In the genomic region with DNA sequence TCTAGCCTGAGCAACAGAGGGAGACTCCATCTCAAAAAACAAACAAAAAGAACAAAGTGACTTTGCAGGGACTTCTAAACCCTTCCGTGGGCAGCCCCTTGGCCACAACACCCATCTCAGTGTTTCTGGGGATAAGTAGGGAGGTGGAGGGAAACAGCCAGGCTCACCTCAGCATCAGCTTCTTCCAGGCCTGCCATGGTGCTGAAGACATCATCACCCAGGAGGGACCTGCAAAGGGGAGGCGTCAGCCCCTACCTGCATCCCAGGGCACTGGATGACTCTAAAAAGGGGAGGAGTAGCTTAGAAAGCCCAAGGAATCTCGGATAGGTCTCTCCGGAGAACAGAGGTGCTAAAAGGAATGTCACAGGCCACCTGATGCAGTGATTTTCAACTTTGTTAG, we compare ENCODE assay signal across 2 cellular contexts.
TF ChIP-seq lines count a peak whose summit lies in the region.

No MANE protein-coding gene starts in this region.

TF ChIP-seq in GM23338, 12 proteins besides CTCF, POLR2A, EP300 and RAD21 (continued from another document):
- TF ChIP-seq, protein P1, sequence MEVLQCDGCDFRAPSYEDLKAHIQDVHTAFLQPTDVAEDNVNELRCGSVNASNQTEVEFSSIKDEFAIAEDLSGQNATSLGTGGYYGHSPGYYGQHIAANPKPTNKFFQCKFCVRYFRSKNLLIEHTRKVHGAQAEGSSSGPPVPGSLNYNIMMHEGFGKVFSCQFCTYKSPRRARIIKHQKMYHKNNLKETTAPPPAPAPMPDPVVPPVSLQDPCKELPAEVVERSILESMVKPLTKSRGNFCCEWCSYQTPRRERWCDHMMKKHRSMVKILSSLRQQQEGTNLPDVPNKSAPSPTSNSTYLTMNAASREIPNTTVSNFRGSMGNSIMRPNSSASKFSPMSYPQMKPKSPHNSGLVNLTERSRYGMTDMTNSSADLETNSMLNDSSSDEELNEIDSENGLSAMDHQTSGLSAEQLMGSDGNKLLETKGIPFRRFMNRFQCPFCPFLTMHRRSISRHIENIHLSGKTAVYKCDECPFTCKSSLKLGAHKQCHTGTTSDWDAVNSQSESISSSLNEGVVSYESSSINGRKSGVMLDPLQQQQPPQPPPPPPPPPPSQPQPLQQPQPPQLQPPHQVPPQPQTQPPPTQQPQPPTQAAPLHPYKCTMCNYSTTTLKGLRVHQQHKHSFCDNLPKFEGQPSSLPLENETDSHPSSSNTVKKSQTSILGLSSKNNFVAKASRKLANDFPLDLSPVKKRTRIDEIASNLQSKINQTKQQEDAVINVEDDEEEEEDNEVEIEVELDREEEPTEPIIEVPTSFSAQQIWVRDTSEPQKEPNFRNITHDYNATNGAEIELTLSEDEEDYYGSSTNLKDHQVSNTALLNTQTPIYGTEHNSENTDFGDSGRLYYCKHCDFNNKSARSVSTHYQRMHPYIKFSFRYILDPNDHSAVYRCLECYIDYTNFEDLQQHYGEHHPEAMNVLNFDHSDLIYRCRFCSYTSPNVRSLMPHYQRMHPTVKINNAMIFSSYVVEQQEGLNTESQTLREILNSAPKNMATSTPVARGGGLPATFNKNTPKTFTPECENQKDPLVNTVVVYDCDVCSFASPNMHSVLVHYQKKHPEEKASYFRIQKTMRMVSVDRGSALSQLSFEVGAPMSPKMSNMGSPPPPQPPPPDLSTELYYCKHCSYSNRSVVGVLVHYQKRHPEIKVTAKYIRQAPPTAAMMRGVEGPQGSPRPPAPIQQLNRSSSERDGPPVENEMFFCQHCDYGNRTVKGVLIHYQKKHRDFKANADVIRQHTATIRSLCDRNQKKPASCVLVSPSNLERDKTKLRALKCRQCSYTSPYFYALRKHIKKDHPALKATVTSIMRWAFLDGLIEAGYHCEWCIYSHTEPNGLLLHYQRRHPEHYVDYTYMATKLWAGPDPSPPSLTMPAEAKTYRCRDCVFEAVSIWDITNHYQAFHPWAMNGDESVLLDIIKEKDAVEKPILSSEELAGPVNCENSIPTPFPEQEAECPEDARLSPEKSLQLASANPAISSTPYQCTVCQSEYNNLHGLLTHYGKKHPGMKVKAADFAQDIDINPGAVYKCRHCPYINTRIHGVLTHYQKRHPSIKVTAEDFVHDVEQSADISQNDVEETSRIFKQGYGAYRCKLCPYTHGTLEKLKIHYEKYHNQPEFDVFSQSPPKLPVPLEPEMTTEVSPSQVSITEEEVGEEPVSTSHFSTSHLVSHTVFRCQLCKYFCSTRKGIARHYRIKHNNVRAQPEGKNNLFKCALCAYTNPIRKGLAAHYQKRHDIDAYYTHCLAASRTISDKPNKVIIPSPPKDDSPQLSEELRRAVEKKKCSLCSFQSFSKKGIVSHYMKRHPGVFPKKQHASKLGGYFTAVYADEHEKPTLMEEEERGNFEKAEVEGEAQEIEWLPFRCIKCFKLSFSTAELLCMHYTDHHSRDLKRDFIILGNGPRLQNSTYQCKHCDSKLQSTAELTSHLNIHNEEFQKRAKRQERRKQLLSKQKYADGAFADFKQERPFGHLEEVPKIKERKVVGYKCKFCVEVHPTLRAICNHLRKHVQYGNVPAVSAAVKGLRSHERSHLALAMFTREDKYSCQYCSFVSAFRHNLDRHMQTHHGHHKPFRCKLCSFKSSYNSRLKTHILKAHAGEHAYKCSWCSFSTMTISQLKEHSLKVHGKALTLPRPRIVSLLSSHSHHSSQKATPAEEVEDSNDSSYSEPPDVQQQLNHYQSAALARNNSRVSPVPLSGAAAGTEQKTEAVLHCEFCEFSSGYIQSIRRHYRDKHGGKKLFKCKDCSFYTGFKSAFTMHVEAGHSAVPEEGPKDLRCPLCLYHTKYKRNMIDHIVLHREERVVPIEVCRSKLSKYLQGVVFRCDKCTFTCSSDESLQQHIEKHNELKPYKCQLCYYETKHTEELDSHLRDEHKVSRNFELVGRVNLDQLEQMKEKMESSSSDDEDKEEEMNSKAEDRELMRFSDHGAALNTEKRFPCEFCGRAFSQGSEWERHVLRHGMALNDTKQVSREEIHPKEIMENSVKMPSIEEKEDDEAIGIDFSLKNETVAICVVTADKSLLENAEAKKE (CRISPR knock-in tag; IDR thresholded peaks at IDR 0.05) = no peak
- TF ChIP-seq ZNF114 (CRISPR knock-in tag; IDR thresholded peaks at IDR 0.05) (no peak), EZH2phosphoT487 (IDR thresholded peaks at IDR 0.05; ENCODE audit: unreplicated experiment) (no peak), POLR2AphosphoS5 (IDR thresholded peaks at IDR 0.05; ENCODE audit: low read depth) (no peak), JUNB (IDR thresholded peaks at IDR 0.05; ENCODE audit: unreplicated experiment) (no peak), STAT1 (IDR thresholded peaks at IDR 0.05; ENCODE audit: unreplicated experiment) (no peak)
- TF ChIP-seq, protein P2, sequence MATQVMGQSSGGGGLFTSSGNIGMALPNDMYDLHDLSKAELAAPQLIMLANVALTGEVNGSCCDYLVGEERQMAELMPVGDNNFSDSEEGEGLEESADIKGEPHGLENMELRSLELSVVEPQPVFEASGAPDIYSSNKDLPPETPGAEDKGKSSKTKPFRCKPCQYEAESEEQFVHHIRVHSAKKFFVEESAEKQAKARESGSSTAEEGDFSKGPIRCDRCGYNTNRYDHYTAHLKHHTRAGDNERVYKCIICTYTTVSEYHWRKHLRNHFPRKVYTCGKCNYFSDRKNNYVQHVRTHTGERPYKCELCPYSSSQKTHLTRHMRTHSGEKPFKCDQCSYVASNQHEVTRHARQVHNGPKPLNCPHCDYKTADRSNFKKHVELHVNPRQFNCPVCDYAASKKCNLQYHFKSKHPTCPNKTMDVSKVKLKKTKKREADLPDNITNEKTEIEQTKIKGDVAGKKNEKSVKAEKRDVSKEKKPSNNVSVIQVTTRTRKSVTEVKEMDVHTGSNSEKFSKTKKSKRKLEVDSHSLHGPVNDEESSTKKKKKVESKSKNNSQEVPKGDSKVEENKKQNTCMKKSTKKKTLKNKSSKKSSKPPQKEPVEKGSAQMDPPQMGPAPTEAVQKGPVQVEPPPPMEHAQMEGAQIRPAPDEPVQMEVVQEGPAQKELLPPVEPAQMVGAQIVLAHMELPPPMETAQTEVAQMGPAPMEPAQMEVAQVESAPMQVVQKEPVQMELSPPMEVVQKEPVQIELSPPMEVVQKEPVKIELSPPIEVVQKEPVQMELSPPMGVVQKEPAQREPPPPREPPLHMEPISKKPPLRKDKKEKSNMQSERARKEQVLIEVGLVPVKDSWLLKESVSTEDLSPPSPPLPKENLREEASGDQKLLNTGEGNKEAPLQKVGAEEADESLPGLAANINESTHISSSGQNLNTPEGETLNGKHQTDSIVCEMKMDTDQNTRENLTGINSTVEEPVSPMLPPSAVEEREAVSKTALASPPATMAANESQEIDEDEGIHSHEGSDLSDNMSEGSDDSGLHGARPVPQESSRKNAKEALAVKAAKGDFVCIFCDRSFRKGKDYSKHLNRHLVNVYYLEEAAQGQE (IDR thresholded peaks at IDR 0.05; ENCODE audit: unreplicated experiment) = no peak
- TF ChIP-seq, protein P3, sequence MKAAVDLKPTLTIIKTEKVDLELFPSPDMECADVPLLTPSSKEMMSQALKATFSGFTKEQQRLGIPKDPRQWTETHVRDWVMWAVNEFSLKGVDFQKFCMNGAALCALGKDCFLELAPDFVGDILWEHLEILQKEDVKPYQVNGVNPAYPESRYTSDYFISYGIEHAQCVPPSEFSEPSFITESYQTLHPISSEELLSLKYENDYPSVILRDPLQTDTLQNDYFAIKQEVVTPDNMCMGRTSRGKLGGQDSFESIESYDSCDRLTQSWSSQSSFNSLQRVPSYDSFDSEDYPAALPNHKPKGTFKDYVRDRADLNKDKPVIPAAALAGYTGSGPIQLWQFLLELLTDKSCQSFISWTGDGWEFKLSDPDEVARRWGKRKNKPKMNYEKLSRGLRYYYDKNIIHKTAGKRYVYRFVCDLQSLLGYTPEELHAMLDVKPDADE (IDR thresholded peaks at IDR 0.05) = no peak

TF ChIP-seq in WTC11, 78 proteins besides CTCF, POLR2A, EP300 and RAD21 (continued from another document):
- TF ChIP-seq MXD4 (CRISPR knock-in tag; IDR thresholded peaks at IDR 0.05; ENCODE audit: borderline replicate concordance) (no peak), ZNF317 (CRISPR knock-in tag; IDR thresholded peaks at IDR 0.05; ENCODE audit: borderline replicate concordance, low read depth) (no peak), TEAD1 (CRISPR knock-in tag; IDR thresholded peaks at IDR 0.05) (no peak), ZNF138 (CRISPR knock-in tag; conservative IDR thresholded peaks at IDR 0.05) (no peak), TEAD4 (CRISPR knock-in tag; IDR thresholded peaks at IDR 0.05) (no peak), ZNF671 (CRISPR knock-in tag; IDR thresholded peaks at IDR 0.05) (no peak), MYBL2 (CRISPR knock-in tag; IDR thresholded peaks at IDR 0.05) (no peak), ZNF121 (CRISPR knock-in tag; IDR thresholded peaks at IDR 0.05) (no peak), NFE2L1 (CRISPR knock-in tag; IDR thresholded peaks at IDR 0.05) (no peak), NR2C2 (CRISPR knock-in tag; IDR thresholded peaks at IDR 0.05) (no peak)
- TF ChIP-seq, protein P4, sequence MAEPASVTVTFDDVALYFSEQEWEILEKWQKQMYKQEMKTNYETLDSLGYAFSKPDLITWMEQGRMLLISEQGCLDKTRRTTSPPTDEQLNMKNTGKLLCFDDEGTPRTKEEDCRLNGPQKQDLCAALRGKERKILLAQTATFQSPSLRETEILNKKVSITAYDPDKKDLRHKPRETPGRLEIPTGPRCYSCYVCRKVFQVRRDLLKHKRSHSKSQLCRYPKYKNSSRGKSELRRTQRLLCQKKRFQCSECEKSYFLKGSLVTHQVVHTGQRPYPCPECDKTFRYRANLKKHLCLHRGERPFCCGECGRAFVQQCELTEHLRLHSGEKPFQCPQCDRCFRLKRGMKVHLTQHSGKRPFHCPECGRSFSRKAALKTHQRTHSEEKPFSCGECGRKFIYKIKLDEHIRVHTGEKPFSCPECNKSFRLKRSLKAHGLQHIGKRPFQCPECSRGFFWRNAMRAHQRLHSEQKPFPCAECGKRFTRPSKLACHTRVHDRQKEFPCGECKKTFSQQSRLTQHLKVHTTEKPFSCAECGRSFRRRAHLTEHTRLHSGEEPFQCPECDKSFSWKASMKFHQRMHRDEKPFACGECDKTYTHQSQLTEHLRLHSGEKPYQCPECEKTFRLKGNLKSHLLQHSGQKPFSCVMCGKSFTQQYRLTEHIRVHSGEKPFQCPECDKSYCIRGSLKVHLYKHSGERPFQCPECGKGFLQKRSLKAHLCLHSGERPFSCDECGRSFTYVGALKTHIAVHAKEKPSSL (CRISPR knock-in tag; conservative IDR thresholded peaks at IDR 0.05) = no peak
- TF ChIP-seq, protein P5, sequence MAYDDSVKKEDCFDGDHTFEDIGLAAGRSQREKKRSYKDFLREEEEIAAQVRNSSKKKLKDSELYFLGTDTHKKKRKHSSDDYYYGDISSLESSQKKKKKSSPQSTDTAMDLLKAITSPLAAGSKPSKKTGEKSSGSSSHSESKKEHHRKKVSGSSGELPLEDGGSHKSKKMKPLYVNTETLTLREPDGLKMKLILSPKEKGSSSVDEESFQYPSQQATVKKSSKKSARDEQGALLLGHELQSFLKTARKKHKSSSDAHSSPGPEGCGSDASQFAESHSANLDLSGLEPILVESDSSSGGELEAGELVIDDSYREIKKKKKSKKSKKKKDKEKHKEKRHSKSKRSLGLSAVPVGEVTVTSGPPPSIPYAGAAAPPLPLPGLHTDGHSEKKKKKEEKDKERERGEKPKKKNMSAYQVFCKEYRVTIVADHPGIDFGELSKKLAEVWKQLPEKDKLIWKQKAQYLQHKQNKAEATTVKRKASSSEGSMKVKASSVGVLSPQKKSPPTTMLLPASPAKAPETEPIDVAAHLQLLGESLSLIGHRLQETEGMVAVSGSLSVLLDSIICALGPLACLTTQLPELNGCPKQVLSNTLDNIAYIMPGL (CRISPR knock-in tag; IDR thresholded peaks at IDR 0.05) = no peak
- TF ChIP-seq, protein P6, sequence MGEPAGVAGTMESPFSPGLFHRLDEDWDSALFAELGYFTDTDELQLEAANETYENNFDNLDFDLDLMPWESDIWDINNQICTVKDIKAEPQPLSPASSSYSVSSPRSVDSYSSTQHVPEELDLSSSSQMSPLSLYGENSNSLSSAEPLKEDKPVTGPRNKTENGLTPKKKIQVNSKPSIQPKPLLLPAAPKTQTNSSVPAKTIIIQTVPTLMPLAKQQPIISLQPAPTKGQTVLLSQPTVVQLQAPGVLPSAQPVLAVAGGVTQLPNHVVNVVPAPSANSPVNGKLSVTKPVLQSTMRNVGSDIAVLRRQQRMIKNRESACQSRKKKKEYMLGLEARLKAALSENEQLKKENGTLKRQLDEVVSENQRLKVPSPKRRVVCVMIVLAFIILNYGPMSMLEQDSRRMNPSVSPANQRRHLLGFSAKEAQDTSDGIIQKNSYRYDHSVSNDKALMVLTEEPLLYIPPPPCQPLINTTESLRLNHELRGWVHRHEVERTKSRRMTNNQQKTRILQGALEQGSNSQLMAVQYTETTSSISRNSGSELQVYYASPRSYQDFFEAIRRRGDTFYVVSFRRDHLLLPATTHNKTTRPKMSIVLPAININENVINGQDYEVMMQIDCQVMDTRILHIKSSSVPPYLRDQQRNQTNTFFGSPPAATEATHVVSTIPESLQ (CRISPR knock-in tag; IDR thresholded peaks at IDR 0.05) = no peak
